8 cellular contexts compared by ENCODE assay signal in genomic region chr12:94875525-94875924, GRCh38.
DNase-seq lines count a peak whose midpoint lies in the region; ATAC-seq, FAIRE-seq and TF ChIP-seq lines count a peak whose summit lies in the region.

No MANE protein-coding gene starts in this region.

- no peak overlapping the region for H3K4me3 ChIP-seq in bronchial epithelial cell (ENCODE audit: low read depth, low read length)

- DNase-seq in Ammon's horn (ENCODE audit: low spot score) (peak; percentile 26), NCI-H2171 (lab: John Stamatoyannopoulos, UW) (peak; percentile 42), bronchial epithelial cell (ENCODE audit: low read depth) (peak; percentile 69), nephron progenitor cell (no peak), amniotic stem cell (lab: John Stamatoyannopoulos, UW) (no peak), NCI-H446 (lab: John Stamatoyannopoulos, UW) (no peak)

- TF ChIP-seq CTCF in bronchial epithelial cell (IDR thresholded peaks at IDR 0.05; ENCODE audit: insufficient read depth, low read length, severe bottlenecking): peak; percentile 26
- TF ChIP-seq CTCF in nephron progenitor cell (IDR thresholded peaks at IDR 0.05): peak; percentile 49

- no peaks in the 10 kb centered on the region for H3K36me3 ChIP-seq in bronchial epithelial cell (ENCODE audit: control insufficient read depth, insufficient read depth, low read length)

- no peaks in the 10 kb centered on the region for H3K36me3 Mint-ChIP-seq in nephron progenitor cell (ENCODE audit: low read depth)

- H3K4me3 Mint-ChIP-seq in nephron progenitor cell: peak overlapping the region; percentile 9

- ATAC-seq in GM18498 (IDR thresholded peaks at IDR 0.05; ENCODE audit: unreplicated experiment) (peak; percentile 51), HG02981 (IDR thresholded peaks at IDR 0.05; ENCODE audit: unreplicated experiment) (peak; percentile 41)

- FAIRE-seq in bronchial epithelial cell (lab: Jason Lieb, UNC): no peak

- peaks cover 36% of the 10 kb centered on the region for H3K4me1 Mint-ChIP-seq in nephron progenitor cell

- peaks cover 83% of the 10 kb centered on the region for H3K27me3 Mint-ChIP-seq in nephron progenitor cell (ENCODE audit: low read depth, poor library complexity)

- peaks cover 26% of the 10 kb centered on the region for H3K27me3 ChIP-seq in bronchial epithelial cell (ENCODE audit: control insufficient read depth, insufficient read depth, low read length)

- no peaks in the 10 kb centered on the region for H3K9me3 Mint-ChIP-seq in nephron progenitor cell

- no peak overlapping the region for H3K27ac Mint-ChIP-seq in nephron progenitor cell

Comparison
In these comparisons a context has a peak if more than half of its experiments do, and no peak if none do; other contexts are left out.
1. DNase-seq: peak in Ammon's horn (single experiment), NCI-H2171 (single experiment) and bronchial epithelial cell (single experiment); none in nephron progenitor cell (single experiment), amniotic stem cell (single experiment) and NCI-H446 (0 of 2).